1 cellular context compared by ENCODE assay signal in genomic region chr1:41395599-41395956, GRCh38.
TF ChIP-seq lines count a peak whose summit lies in the region.

No MANE protein-coding gene starts in this region.

TF ChIP-seq in IMR-90, 13 proteins besides CTCF, POLR2A, EP300 and RAD21:
- TF ChIP-seq CHD1 (IDR thresholded peaks at IDR 0.05; ENCODE audit: low read depth, low read length) (no peak), ELK1 (IDR thresholded peaks at IDR 0.05; ENCODE audit: borderline replicate concordance, low read depth, low read length) (no peak), RFX5 (IDR thresholded peaks at IDR 0.05; ENCODE audit: low read depth, low read length) (no peak), RCOR1 (IDR thresholded peaks at IDR 0.05; ENCODE audit: insufficient replicate concordance, low read length) (no peak), BHLHE40 (IDR thresholded peaks at IDR 0.05; ENCODE audit: low read depth, low read length) (no peak), USF2 (IDR thresholded peaks at IDR 0.05; ENCODE audit: low read depth, low read length) (no peak), MAZ (IDR thresholded peaks at IDR 0.05; ENCODE audit: borderline replicate concordance, low read depth, low read length) (no peak), FOS (IDR thresholded peaks at IDR 0.05; ENCODE audit: low read depth, low read length) (no peak), SMC3 (IDR thresholded peaks at IDR 0.05; ENCODE audit: low read depth, low read length) (no peak), MXI1 (IDR thresholded peaks at IDR 0.05; ENCODE audit: borderline replicate concordance, low read depth, low read length) (no peak), NFE2L2 (IDR thresholded peaks at IDR 0.05; ENCODE audit: low read depth, low read length) (no peak), CEBPB (IDR thresholded peaks at IDR 0.05; ENCODE audit: low read depth, low read length) (no peak), MAFK (IDR thresholded peaks at IDR 0.05; ENCODE audit: low read depth, low read length) (no peak)
